In genomic region chr1:27863552-27863943, GRCh38 we compare ENCODE assay signal across 9 cellular contexts. TPM values are rescaled to one million over a fixed set of nuclear protein-coding genes. Genes with fewer than 3 reads are reported as not detected.
DNase-seq lines count a peak whose midpoint lies in the region; ATAC-seq and TF ChIP-seq lines count a peak whose summit lies in the region.
"Had no signal": no experiment of that assay in that cellular context is flagged by ENCODE, and none has a peak within 500 bp of the region (broad histone marks: within the 10 kb centered on the region; RNA-seq: fewer than 3 reads in every experiment).

No MANE protein-coding gene starts in this region.

- H3K14ac ChIP-seq in neuronal stem cell (ENCODE audit: low read length): no peak overlapping the region

- H4K91ac ChIP-seq in neuronal stem cell (ENCODE audit: low read depth, low read length, poor library complexity): no peak overlapping the region

- WGBS in neuronal stem cell (ENCODE audit: extremely low coverage in 2 of 2, insufficient read length in 2 of 2, insufficient replicate concordance in 1 of 2), 2 donors: no CpG with 5 or more reads among the region's 1 CpG

- H3K4me3 ChIP-seq in neuronal stem cell (ENCODE audit: low read length in 2 of 2): no peak overlapping the region
- H3K4me3 ChIP-seq: tibial artery had no signal

- no peaks in the 10 kb centered on the region for H3K36me3 ChIP-seq in neuronal stem cell (replicated peaks in 1 of 2; ENCODE audit: control insufficient read depth in 2 of 2, insufficient read depth in 2 of 2, low read length in 2 of 2)
- H3K36me3 ChIP-seq: tibial artery had no signal

- H2BK120ac ChIP-seq in neuronal stem cell (ENCODE audit: low read depth, low read length): no peak overlapping the region

- peak overlapping the region; percentile 70 to 92 for H3K4me3 Mint-ChIP-seq in CD14-positive monocyte
- H3K4me3 Mint-ChIP-seq in endothelial cell (ENCODE audit: unreplicated experiment): peak overlapping the region; percentile 10

- ATAC-seq in HG03469 (IDR thresholded peaks at IDR 0.05; ENCODE audit: unreplicated experiment) (no peak), GM19023 (IDR thresholded peaks at IDR 0.05; ENCODE audit: unreplicated experiment) (no peak)

- H3K9ac ChIP-seq in neuronal stem cell (ENCODE audit: low read depth, low read length, poor library complexity): no peak overlapping the region

- no peak overlapping the region for H4K8ac ChIP-seq in neuronal stem cell (ENCODE audit: low read depth, low read length)

- H2AK5ac ChIP-seq in neuronal stem cell (ENCODE audit: low read depth, low read length): no peak overlapping the region

- H3K27me3 Mint-ChIP-seq in CD14-positive monocyte (ENCODE audit: low read depth in 3 of 3) (peaks cover 0 to 5% (median 0%) of the 10 kb centered on the region in 3 donors), endothelial cell (ENCODE audit: unreplicated experiment) (no peaks in the 10 kb centered on the region)

- no peaks in the 10 kb centered on the region for H3K9me3 ChIP-seq in neuronal stem cell (replicated peaks in 1 of 2; ENCODE audit: control insufficient read depth in 2 of 2, insufficient read depth in 1 of 2, low read depth in 1 of 2, low read length in 2 of 2)
- H3K9me3 ChIP-seq: tibial artery had no signal

- no peak overlapping the region for H3K4ac ChIP-seq in neuronal stem cell (ENCODE audit: low read length)

- H3K9me3 Mint-ChIP-seq in CD14-positive monocyte (peaks cover 0 to 2% (median 0%) of the 10 kb centered on the region in 7 donors), endothelial cell (ENCODE audit: unreplicated experiment) (no peaks in the 10 kb centered on the region)

- H2BK5ac ChIP-seq in neuronal stem cell (ENCODE audit: low read length): no peak overlapping the region

- H3K36me3 Mint-ChIP-seq in CD14-positive monocyte: peaks cover 10 to 11% of the 10 kb centered on the region in 2 donors
- H3K36me3 Mint-ChIP-seq in endothelial cell (ENCODE audit: low read depth, unreplicated experiment): no peaks in the 10 kb centered on the region

- DNase-seq in CD14-positive monocyte (ENCODE audit: low spot score) (peak; percentile 91), NOMO-1 treated with DMSO at 0.1 percent for 48 hours (lab: John Stamatoyannopoulos, UW; ENCODE audit: unreplicated experiment) (peak; percentile 69), endothelial cell (ENCODE audit: low spot score) (no peak), neuronal stem cell (ENCODE audit: low spot score) (no peak), hippocampal formation (lab: John Stamatoyannopoulos, UW) (no peak), NCI-H187 (lab: John Stamatoyannopoulos, UW) (no peak)

- H3K4me1 Mint-ChIP-seq in CD14-positive monocyte: peaks cover 91% of the 10 kb centered on the region
- peaks cover 12% of the 10 kb centered on the region for H3K4me1 Mint-ChIP-seq in endothelial cell (ENCODE audit: unreplicated experiment)

- H3K27ac ChIP-seq in neuronal stem cell (replicated peaks; ENCODE audit: low read length): no peak overlapping the region

- H2AFZ ChIP-seq in neuronal stem cell (ENCODE audit: low read length): peak overlapping the region; percentile 83

- no peak overlapping the region for H2BK15ac ChIP-seq in neuronal stem cell (ENCODE audit: low read length)

- H2BK12ac ChIP-seq in neuronal stem cell (ENCODE audit: low read length): no peak overlapping the region

- peaks cover 6 to 16% of the 10 kb centered on the region in 2 donors for H3K4me1 ChIP-seq in neuronal stem cell (ENCODE audit: control insufficient read depth in 2 of 2, insufficient read depth in 1 of 2, low read depth in 1 of 2, low read length in 2 of 2)
- H3K4me1 ChIP-seq: tibial artery had no signal

- no peak overlapping the region for H3K4me2 ChIP-seq in neuronal stem cell (ENCODE audit: insufficient read depth, low read length, poor library complexity, severe bottlenecking)

- H3K79me1 ChIP-seq in neuronal stem cell (ENCODE audit: low read depth, low read length): no peaks in the 10 kb centered on the region

- TF ChIP-seq CTCF in CD14-positive monocyte (IDR thresholded peaks at IDR 0.05): no peak
- TF ChIP-seq CTCF in endothelial cell (IDR thresholded peaks at IDR 0.05; ENCODE audit: unreplicated experiment): no peak

- H3K27ac Mint-ChIP-seq in CD14-positive monocyte (peak overlapping the region; percentile 98 to 100 (median 99)), endothelial cell (ENCODE audit: unreplicated experiment) (peak overlapping the region; percentile 73)

- no peaks in the 10 kb centered on the region for H3K27me3 ChIP-seq in neuronal stem cell (ENCODE audit: control insufficient read depth in 3 of 3, insufficient read depth in 3 of 3, low read depth in 1 of 3, low read length in 3 of 3)
- H3K27me3 ChIP-seq: tibial artery had no signal

- intact Hi-C loops in CD14-positive monocyte (cut with micrococcal nuclease): loop anchor here in 1 of 2 donors (1.0 to 5.0 kb wide), 2 partner anchors 24 to 39 kb away; no protein-coding TSS in a partner anchor

- H3K23ac ChIP-seq in neuronal stem cell (ENCODE audit: low read depth, low read length, poor library complexity): no peak overlapping the region

- H3K18ac ChIP-seq in neuronal stem cell (ENCODE audit: low read length): no peak overlapping the region

RNA-seq across cellular contexts. Expression of gene THEMIS2, which starts 8.8 kb away (rescaled TPM):
- 100 to 1,000 TPM; 306 to 344 TPM for polyA plus RNA-seq in CD14-positive monocyte
- total RNA-seq in endothelial cell (ENCODE audit: unreplicated experiment): 9.6 TPM
- 3.3 TPM for polyA plus RNA-seq in neuronal stem cell (2013, experiment 1 of 2)
- polyA plus RNA-seq in neuronal stem cell (2013, experiment 2 of 2): 3.7 TPM

RNA-seq across cellular contexts. Expression of gene PPP1R8, which starts 33.0 kb away (rescaled TPM):
- polyA plus RNA-seq in CD14-positive monocyte: 10 to 100 TPM; 21.4 to 23.9 TPM
- 46.9 TPM for total RNA-seq in endothelial cell (ENCODE audit: unreplicated experiment)
- 48.8 TPM for polyA plus RNA-seq in neuronal stem cell (2013, experiment 1 of 2)
- 47.3 TPM for polyA plus RNA-seq in neuronal stem cell (2013, experiment 2 of 2)

RNA-seq across cellular contexts. Expression of gene RPA2, which starts 50.8 kb away (rescaled TPM):
- 100 to 1,000 TPM in 1 of 2 donors, 10 to 100 TPM in 1; 67.3 to 106 TPM for polyA plus RNA-seq in CD14-positive monocyte
- total RNA-seq in endothelial cell (ENCODE audit: unreplicated experiment): 34.6 TPM
- 53.8 TPM for polyA plus RNA-seq in neuronal stem cell (2013, experiment 1 of 2)
- 52.0 TPM for polyA plus RNA-seq in neuronal stem cell (2013, experiment 2 of 2)

Comparison
In these comparisons a context has a peak if more than half of its experiments do, and no peak if none do; other contexts are left out.
1. DNase-seq: peak in CD14-positive monocyte (single experiment) and NOMO-1 treated with DMSO at 0.1 percent for 48 hours (single experiment); none in endothelial cell (single experiment), neuronal stem cell (single experiment), hippocampal formation (0 of 2) and NCI-H187 (0 of 2).